In the genomic region with DNA sequence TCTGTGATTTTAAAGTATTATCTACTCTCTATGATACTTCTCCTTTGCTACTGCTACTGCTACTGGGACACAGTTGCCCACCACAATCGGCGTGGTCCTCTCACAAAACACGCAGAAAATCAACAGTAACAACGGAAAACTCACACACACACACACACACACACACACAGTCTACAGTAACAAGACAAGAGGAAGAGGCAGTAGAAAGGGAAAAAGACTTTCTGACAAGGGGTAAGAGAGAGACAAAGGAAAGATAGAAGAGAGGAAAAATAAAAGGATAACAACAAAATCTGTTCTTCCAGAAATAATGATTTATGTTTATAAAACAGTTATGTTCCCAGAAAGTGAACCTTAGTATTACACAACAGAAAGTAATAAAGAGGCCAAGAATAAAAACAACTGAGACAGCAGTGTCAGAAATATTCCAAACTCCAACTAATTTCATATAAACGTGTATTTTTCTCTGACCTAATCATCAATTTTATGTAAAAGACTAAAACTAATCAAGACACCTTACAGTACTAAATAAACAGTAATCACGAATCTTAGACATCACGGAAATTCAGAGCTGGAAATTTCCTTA, we compare ENCODE assay signal across 9 cellular contexts. TPM values are rescaled to one million over a fixed set of nuclear protein-coding genes. Genes with fewer than 3 reads are reported as not detected.
DNase-seq lines count a peak whose midpoint lies in the region; ATAC-seq, FAIRE-seq and TF ChIP-seq lines count a peak whose summit lies in the region.
"Had no signal": no experiment of that assay in that cellular context is flagged by ENCODE, and none has a peak within 500 bp of the region (broad histone marks: within the 10 kb centered on the region; RNA-seq: fewer than 3 reads in every experiment).

No MANE protein-coding gene starts in this region.

- peaks cover 4% of the 10 kb centered on the region for H4K20me1 ChIP-seq in neural cell (ENCODE audit: insufficient read depth)

- no peak for ATAC-seq in CD8-positive, alpha-beta T cell
- ATAC-seq in HG02938 (IDR thresholded peaks at IDR 0.05; ENCODE audit: unreplicated experiment) = no peak
- ATAC-seq: foreskin keratinocyte had no signal

- H3K27ac Mint-ChIP-seq in CD8-positive, alpha-beta T cell = peak overlapping the region; percentile 94

- no peak for TF ChIP-seq POLR2A in H54 (IDR thresholded peaks at IDR 0.05; ENCODE audit: low read depth, low read length)

- FAIRE-seq in H54 (lab: Jason Lieb, UNC) = no peak

- no peak overlapping the region for H2AFZ ChIP-seq in neural cell (ENCODE audit: low read depth, low read length)

- H3F3A ChIP-seq in neural cell (ENCODE audit: insufficient read depth, low read length, poor library complexity, severe bottlenecking) = no peaks in the 10 kb centered on the region

- no peaks in the 10 kb centered on the region for H3K9me3 ChIP-seq in CD8-positive, alpha-beta T cell (ENCODE audit: low read length)
- H3K9me3 ChIP-seq in neural cell (ENCODE audit: low read length) = no peaks in the 10 kb centered on the region

- H3K79me2 ChIP-seq in neural cell (replicated peaks; ENCODE audit: insufficient read depth, low read length) = peaks cover 68% of the 10 kb centered on the region

- peaks cover 22% of the 10 kb centered on the region for H3K4me1 ChIP-seq in CD8-positive, alpha-beta T cell (ENCODE audit: insufficient read depth, low read length)

- TF ChIP-seq CTCF in CD8-positive, alpha-beta T cell (IDR thresholded peaks at IDR 0.05) = no peak
- TF ChIP-seq CTCF in neural cell (IDR thresholded peaks at IDR 0.05; ENCODE audit: poor library complexity, severe bottlenecking) = no peak

- peaks cover 17% of the 10 kb centered on the region for H3K36me3 Mint-ChIP-seq in CD8-positive, alpha-beta T cell

- H3K4me3 ChIP-seq in CD8-positive, alpha-beta T cell (ENCODE audit: low read depth, low read length) = peak overlapping the region; percentile 65
- H3K4me3 ChIP-seq in neural cell (ENCODE audit: low read length) = peak overlapping the region; percentile 93

- no peaks in the 10 kb centered on the region for H3K9me2 ChIP-seq in neural cell (ENCODE audit: insufficient read depth, low read length)

- peaks cover 46% of the 10 kb centered on the region for H3K4me1 Mint-ChIP-seq in CD8-positive, alpha-beta T cell (ENCODE audit: low read depth)

- POLR2A ChIA-PET in CD8-positive, alpha-beta T cell (lab: Charles Lee) = interaction anchor here (0.9 to 5.6 kb wide), 3 partner anchors 21 to 134 kb away, joined by 3 to 59 read pairs (median 5); a partner anchor contains a TSS

- peak overlapping the region; percentile 92 for H3K4me3 Mint-ChIP-seq in CD8-positive, alpha-beta T cell

- no peaks in the 10 kb centered on the region for H3K27me3 Mint-ChIP-seq in CD8-positive, alpha-beta T cell (ENCODE audit: low read depth)

- peak overlapping the region; percentile 85 for H3K9ac ChIP-seq in neural cell (ENCODE audit: low read length)

- TF ChIP-seq EP300 in neural cell (conservative IDR thresholded peaks at IDR 0.05; ENCODE audit: poor library complexity, severe bottlenecking) = no peak

- no peaks in the 10 kb centered on the region for H3K27me3 ChIP-seq in CD8-positive, alpha-beta T cell (ENCODE audit: insufficient read depth, low read length)
- no peaks in the 10 kb centered on the region for H3K27me3 ChIP-seq in neural cell (ENCODE audit: insufficient read depth, low read depth, low read length)
- H3K27me3 ChIP-seq: foreskin keratinocyte had no signal

- peak overlapping the region; percentile 90 for H3K4me2 ChIP-seq in neural cell (ENCODE audit: low read length)

- intact Hi-C loops in CD8-positive, alpha-beta T cell (cut with DNase I, micrococcal nuclease) = loop anchor here (2.0 to 5.0 kb wide), 3 partner anchors 66 to 1696 kb away; a partner anchor contains a TSS

- no peak for DNase-seq in CD8-positive, alpha-beta T cell
- DNase-seq in NCI-H2227 (lab: John Stamatoyannopoulos, UW; ENCODE audit: unreplicated experiment) (peak; percentile 5), dermis blood vessel endothelial cell (peak; percentile 49), H54 (ENCODE audit: insufficient read length, low spot score) (no peak), AG08396 (ENCODE audit: low spot score) (no peak), putamen (ENCODE audit: low spot score) (no peak)

- no peak for TF ChIP-seq RAD21 in neural cell (conservative IDR thresholded peaks at IDR 0.05)

- H3K27ac ChIP-seq in CD8-positive, alpha-beta T cell (ENCODE audit: low read depth, low read length) = peak overlapping the region; percentile 51
- no peak overlapping the region for H3K27ac ChIP-seq in neural cell (ENCODE audit: low read length)
- H3K27ac ChIP-seq: foreskin keratinocyte had no signal

- H3K9me3 Mint-ChIP-seq in CD8-positive, alpha-beta T cell = no peaks in the 10 kb centered on the region

- CTCF ChIA-PET in CD8-positive, alpha-beta T cell (lab: Charles Lee) = interaction anchor here (0.9 to 4.3 kb wide), 5 partner anchors 8 to 134 kb away, joined by 3 to 32 read pairs (median 3); a partner anchor contains a TSS

- H3K36me3 ChIP-seq in CD8-positive, alpha-beta T cell (ENCODE audit: insufficient read depth, low read length) = no peaks in the 10 kb centered on the region
- H3K36me3 ChIP-seq in neural cell (ENCODE audit: insufficient read depth, low read length) = no peaks in the 10 kb centered on the region

TF ChIP-seq in neural cell, 6 proteins besides CTCF, POLR2A, EP300 and RAD21:
- TF ChIP-seq, protein P1, sequence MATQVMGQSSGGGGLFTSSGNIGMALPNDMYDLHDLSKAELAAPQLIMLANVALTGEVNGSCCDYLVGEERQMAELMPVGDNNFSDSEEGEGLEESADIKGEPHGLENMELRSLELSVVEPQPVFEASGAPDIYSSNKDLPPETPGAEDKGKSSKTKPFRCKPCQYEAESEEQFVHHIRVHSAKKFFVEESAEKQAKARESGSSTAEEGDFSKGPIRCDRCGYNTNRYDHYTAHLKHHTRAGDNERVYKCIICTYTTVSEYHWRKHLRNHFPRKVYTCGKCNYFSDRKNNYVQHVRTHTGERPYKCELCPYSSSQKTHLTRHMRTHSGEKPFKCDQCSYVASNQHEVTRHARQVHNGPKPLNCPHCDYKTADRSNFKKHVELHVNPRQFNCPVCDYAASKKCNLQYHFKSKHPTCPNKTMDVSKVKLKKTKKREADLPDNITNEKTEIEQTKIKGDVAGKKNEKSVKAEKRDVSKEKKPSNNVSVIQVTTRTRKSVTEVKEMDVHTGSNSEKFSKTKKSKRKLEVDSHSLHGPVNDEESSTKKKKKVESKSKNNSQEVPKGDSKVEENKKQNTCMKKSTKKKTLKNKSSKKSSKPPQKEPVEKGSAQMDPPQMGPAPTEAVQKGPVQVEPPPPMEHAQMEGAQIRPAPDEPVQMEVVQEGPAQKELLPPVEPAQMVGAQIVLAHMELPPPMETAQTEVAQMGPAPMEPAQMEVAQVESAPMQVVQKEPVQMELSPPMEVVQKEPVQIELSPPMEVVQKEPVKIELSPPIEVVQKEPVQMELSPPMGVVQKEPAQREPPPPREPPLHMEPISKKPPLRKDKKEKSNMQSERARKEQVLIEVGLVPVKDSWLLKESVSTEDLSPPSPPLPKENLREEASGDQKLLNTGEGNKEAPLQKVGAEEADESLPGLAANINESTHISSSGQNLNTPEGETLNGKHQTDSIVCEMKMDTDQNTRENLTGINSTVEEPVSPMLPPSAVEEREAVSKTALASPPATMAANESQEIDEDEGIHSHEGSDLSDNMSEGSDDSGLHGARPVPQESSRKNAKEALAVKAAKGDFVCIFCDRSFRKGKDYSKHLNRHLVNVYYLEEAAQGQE (IDR thresholded peaks at IDR 0.05; ENCODE audit: borderline replicate concordance) = no peak
- TF ChIP-seq MXI1 (conservative IDR thresholded peaks at IDR 0.05; ENCODE audit: poor library complexity, severe bottlenecking) = no peak

RNA-seq across cellular contexts. Expression of a gene that starts 2.9 kb away (rescaled TPM):
- total RNA-seq in CD8-positive, alpha-beta T cell = 10 to 100 TPM; 79.1 to 81.9 TPM
- total RNA-seq in dermis blood vessel endothelial cell = 23.3 and 62.5 TPM in 2 replicates
- polyA plus RNA-seq in neural cell = 51.7 and 52.2 TPM in 2 replicates
- polyA minus RNA-seq in neural cell = 83.8 and 98.9 TPM in 2 replicates

Comparison
In these comparisons a context has a peak if more than half of its experiments do, and no peak if none do; other contexts are left out.
1. DNase-seq: peak in NCI-H2227 (single experiment) and dermis blood vessel endothelial cell (single experiment); none in CD8-positive, alpha-beta T cell (0 of 7), H54 (single experiment), AG08396 (single experiment) and putamen (single experiment).